In genomic region chr14:68486033-68486732, GRCh38 we compare ENCODE assay signal across 19 cellular contexts.
DNase-seq lines count a peak whose midpoint lies in the region; ATAC-seq and TF ChIP-seq lines count a peak whose summit lies in the region.
"Had no signal": no experiment of that assay in that cellular context is flagged by ENCODE, and none has a peak within 500 bp of the region (broad histone marks: within the 10 kb centered on the region; RNA-seq: fewer than 3 reads in every experiment).

No MANE protein-coding gene starts in this region.

- peak in 1 of 3 donors; percentile 4 for TF ChIP-seq POLR2A in body of pancreas (IDR thresholded peaks at IDR 0.05)
- TF ChIP-seq POLR2A in GM18505 (IDR thresholded peaks at IDR 0.05; ENCODE audit: borderline replicate concordance, extremely low read depth, insufficient read depth, insufficient read length), result no peak

- intact Hi-C loops in body of pancreas (cut with DNase I), result no loop called here

- H3K9me3 Mint-ChIP-seq in CD4-positive, CD25-positive, alpha-beta regulatory T cell, result peaks cover 0 to 2% (median 0%) of the 10 kb centered on the region in 7 donors
- no peaks in the 10 kb centered on the region for H3K9me3 Mint-ChIP-seq in nephron

- H3K4me3 Mint-ChIP-seq in CD4-positive, CD25-positive, alpha-beta regulatory T cell, result no peak overlapping the region
- H3K4me3 Mint-ChIP-seq in nephron, result no peak overlapping the region
- H3K4me3 Mint-ChIP-seq: activated CD4-positive, alpha-beta T cell treated with anti-CD3 and anti-CD28 coated beads, Interleukin-2, amount 10 ng/mL, durations not matched to agents 7 days and 5 days had no signal

- H3K27ac ChIP-seq in CD4-positive, CD25-positive, alpha-beta regulatory T cell (ENCODE audit: insufficient read depth, low read length, poor library complexity, severe bottlenecking), result no peak overlapping the region
- H3K27ac ChIP-seq in body of pancreas, result peak overlapping the region; percentile 75 to 90 (median 87)
- H3K27ac ChIP-seq: Peyer's patch, right atrium auricular region had no signal

- no peaks in the 10 kb centered on the region for H3K36me3 ChIP-seq in CD4-positive, CD25-positive, alpha-beta regulatory T cell (ENCODE audit: control insufficient read depth, insufficient read depth, low read length)
- no peaks in the 10 kb centered on the region for H3K36me3 ChIP-seq in body of pancreas (replicated peaks in 1 of 2; ENCODE audit: insufficient read depth in 1 of 2, low read depth in 2 of 2)
- H3K36me3 ChIP-seq: Peyer's patch, right atrium auricular region had no signal

- no peaks in the 10 kb centered on the region for H3K36me3 Mint-ChIP-seq in CD4-positive, CD25-positive, alpha-beta regulatory T cell
- no peaks in the 10 kb centered on the region for H3K36me3 Mint-ChIP-seq in nephron (ENCODE audit: low read depth)

- TF ChIP-seq CTCF in body of pancreas (IDR thresholded peaks at IDR 0.05) (no peak), nephron (IDR thresholded peaks at IDR 0.05; ENCODE audit: unreplicated experiment in 3 of 3) (no peak)

- H3K9me3 ChIP-seq in CD4-positive, CD25-positive, alpha-beta regulatory T cell (ENCODE audit: control insufficient read depth in 2 of 2, low read length in 2 of 2), result no peaks in the 10 kb centered on the region
- H3K9me3 ChIP-seq in body of pancreas, result no peaks in the 10 kb centered on the region
- H3K9me3 ChIP-seq: Peyer's patch, right atrium auricular region had no signal

- peaks cover 19% of the 10 kb centered on the region for H3K4me1 ChIP-seq in CD4-positive, CD25-positive, alpha-beta regulatory T cell (ENCODE audit: control insufficient read depth, insufficient read depth, low read length, poor library complexity, severe bottlenecking)
- H3K4me1 ChIP-seq in body of pancreas, result peaks cover 73% of the 10 kb centered on the region
- H3K4me1 ChIP-seq: Peyer's patch had no signal

- no peaks in the 10 kb centered on the region for H3K27me3 Mint-ChIP-seq in CD4-positive, CD25-positive, alpha-beta regulatory T cell
- no peaks in the 10 kb centered on the region for H3K27me3 Mint-ChIP-seq in nephron (ENCODE audit: low read depth)
- H3K27me3 Mint-ChIP-seq: activated CD4-positive, alpha-beta T cell treated with anti-CD3 and anti-CD28 coated beads, Interleukin-2, amount 10 ng/mL, durations not matched to agents 7 days and 5 days had no signal

- H3K4me1 Mint-ChIP-seq in CD4-positive, CD25-positive, alpha-beta regulatory T cell, result peaks cover 8 to 61% (median 42%) of the 10 kb centered on the region in 4 donors
- peaks cover 31% of the 10 kb centered on the region for H3K4me1 Mint-ChIP-seq in nephron

- ATAC-seq in CD4-positive, CD25-positive, alpha-beta regulatory T cell (ENCODE audit: low read depth in 2 of 2), result no peak
- peak; percentile 81 for ATAC-seq in body of pancreas
- no peak for ATAC-seq in GM19035 (IDR thresholded peaks at IDR 0.05; ENCODE audit: unreplicated experiment)
- no peak for ATAC-seq in GM18505 (IDR thresholded peaks at IDR 0.05; ENCODE audit: unreplicated experiment)
- no peak for ATAC-seq in GM19463 (IDR thresholded peaks at IDR 0.05; ENCODE audit: unreplicated experiment)

- H3K27me3 ChIP-seq in CD4-positive, CD25-positive, alpha-beta regulatory T cell (ENCODE audit: control insufficient read depth, insufficient read depth, low read length), result no peaks in the 10 kb centered on the region
- no peaks in the 10 kb centered on the region for H3K27me3 ChIP-seq in body of pancreas
- H3K27me3 ChIP-seq: Peyer's patch, right atrium auricular region had no signal

- no peak overlapping the region for H3K4me3 ChIP-seq in CD4-positive, CD25-positive, alpha-beta regulatory T cell (ENCODE audit: low read depth, low read length)
- no peak overlapping the region for H3K4me3 ChIP-seq in body of pancreas
- H3K4me3 ChIP-seq: Peyer's patch, right atrium auricular region had no signal

- H3K27ac Mint-ChIP-seq in CD4-positive, CD25-positive, alpha-beta regulatory T cell, result peak overlapping the region; percentile 17 to 93 (median 49)
- H3K27ac Mint-ChIP-seq in nephron, result peak overlapping the region in 2 of 3 experiments; percentile 51 to 89
- H3K27ac Mint-ChIP-seq: activated CD4-positive, alpha-beta T cell treated with anti-CD3 and anti-CD28 coated beads, Interleukin-2, amount 10 ng/mL, durations not matched to agents 7 days and 5 days had no signal

- DNase-seq in CD4-positive, CD25-positive, alpha-beta regulatory T cell, result no peak
- DNase-seq in DMS53 treated with DMSO at 0.1 percent for 48 hours (lab: John Stamatoyannopoulos, UW; ENCODE audit: unreplicated experiment), result peak; percentile 18
- peak; percentile 76 to 90 (median 85) for DNase-seq in body of pancreas
- no peak for DNase-seq in stimulated activated CD4-positive, alpha-beta T cell treated with anti-CD3 and anti-CD28 coated beads, Interleukin-4, amount 100 ng/mL, for 24 hours
- DNase-seq: activated CD4-positive, alpha-beta T cell treated with anti-CD3 and anti-CD28 coated beads, Interleukin-2, amount 10 ng/mL, durations not matched to agents 7 days and 5 days; C1 segment of cervical spinal cord; DND-41; erythroblast; foreskin fibroblast; NCI-H1048; NCI-H2029; NCI-H510A; occipital lobe; Peyer's patch had no signal

- 18 to 24% methylated on average over 7 of the region's 7 CpGs for WGBS in body of pancreas, 2 donors

Comparison
In these comparisons a context has a peak if more than half of its experiments do, and no peak if none do; other contexts are left out.
1. DNase-seq: peak in DMS53 treated with DMSO at 0.1 percent for 48 hours (single experiment) and body of pancreas (4 of 4); none in CD4-positive, CD25-positive, alpha-beta regulatory T cell (0 of 3) and stimulated activated CD4-positive, alpha-beta T cell treated with anti-CD3 and anti-CD28 coated beads, Interleukin-4, amount 100 ng/mL, for 24 hours (single experiment).